Comparison of ENCODE assay signal across 1 cellular context in the genomic region with DNA sequence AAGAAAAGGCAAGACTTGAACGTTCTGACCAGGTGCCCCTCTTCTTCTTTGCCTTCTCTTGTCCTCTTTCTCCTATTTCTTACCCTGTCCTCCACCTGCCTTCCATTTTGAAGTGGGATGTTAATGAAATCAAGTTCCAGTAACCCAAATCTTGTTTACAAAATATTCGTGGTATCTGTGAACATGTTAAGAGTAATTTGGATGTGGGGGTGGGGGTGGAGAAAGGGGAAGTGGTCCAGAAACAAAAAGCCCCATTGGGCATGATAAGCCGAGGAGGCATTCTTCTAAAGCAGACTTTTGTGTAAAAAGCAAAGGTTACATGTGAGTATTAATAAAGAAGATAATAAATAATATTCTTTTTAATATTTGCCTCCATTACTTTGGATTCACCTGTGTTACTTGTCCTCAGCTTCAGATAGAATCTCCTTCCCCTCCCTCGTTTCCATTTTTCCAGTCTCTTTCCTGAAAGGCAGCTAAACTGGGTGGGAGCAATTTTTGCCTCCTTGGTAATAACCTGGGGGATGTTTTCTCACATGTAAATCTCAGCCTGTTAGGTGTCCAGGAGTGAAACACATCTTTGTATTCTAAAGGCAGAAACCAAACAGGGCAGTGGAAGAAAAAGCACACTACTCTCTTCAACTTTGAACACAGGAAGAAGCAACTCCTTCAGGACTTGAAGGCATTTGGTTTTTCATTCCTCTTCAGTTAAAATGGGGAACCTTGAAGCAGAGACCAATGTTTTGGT.
TF ChIP-seq lines count a peak whose summit lies in the region.

No MANE protein-coding gene starts in this region.

TF ChIP-seq in GM23338, 12 proteins besides CTCF, POLR2A, EP300 and RAD21 (continued from another document):
- TF ChIP-seq, protein P1, sequence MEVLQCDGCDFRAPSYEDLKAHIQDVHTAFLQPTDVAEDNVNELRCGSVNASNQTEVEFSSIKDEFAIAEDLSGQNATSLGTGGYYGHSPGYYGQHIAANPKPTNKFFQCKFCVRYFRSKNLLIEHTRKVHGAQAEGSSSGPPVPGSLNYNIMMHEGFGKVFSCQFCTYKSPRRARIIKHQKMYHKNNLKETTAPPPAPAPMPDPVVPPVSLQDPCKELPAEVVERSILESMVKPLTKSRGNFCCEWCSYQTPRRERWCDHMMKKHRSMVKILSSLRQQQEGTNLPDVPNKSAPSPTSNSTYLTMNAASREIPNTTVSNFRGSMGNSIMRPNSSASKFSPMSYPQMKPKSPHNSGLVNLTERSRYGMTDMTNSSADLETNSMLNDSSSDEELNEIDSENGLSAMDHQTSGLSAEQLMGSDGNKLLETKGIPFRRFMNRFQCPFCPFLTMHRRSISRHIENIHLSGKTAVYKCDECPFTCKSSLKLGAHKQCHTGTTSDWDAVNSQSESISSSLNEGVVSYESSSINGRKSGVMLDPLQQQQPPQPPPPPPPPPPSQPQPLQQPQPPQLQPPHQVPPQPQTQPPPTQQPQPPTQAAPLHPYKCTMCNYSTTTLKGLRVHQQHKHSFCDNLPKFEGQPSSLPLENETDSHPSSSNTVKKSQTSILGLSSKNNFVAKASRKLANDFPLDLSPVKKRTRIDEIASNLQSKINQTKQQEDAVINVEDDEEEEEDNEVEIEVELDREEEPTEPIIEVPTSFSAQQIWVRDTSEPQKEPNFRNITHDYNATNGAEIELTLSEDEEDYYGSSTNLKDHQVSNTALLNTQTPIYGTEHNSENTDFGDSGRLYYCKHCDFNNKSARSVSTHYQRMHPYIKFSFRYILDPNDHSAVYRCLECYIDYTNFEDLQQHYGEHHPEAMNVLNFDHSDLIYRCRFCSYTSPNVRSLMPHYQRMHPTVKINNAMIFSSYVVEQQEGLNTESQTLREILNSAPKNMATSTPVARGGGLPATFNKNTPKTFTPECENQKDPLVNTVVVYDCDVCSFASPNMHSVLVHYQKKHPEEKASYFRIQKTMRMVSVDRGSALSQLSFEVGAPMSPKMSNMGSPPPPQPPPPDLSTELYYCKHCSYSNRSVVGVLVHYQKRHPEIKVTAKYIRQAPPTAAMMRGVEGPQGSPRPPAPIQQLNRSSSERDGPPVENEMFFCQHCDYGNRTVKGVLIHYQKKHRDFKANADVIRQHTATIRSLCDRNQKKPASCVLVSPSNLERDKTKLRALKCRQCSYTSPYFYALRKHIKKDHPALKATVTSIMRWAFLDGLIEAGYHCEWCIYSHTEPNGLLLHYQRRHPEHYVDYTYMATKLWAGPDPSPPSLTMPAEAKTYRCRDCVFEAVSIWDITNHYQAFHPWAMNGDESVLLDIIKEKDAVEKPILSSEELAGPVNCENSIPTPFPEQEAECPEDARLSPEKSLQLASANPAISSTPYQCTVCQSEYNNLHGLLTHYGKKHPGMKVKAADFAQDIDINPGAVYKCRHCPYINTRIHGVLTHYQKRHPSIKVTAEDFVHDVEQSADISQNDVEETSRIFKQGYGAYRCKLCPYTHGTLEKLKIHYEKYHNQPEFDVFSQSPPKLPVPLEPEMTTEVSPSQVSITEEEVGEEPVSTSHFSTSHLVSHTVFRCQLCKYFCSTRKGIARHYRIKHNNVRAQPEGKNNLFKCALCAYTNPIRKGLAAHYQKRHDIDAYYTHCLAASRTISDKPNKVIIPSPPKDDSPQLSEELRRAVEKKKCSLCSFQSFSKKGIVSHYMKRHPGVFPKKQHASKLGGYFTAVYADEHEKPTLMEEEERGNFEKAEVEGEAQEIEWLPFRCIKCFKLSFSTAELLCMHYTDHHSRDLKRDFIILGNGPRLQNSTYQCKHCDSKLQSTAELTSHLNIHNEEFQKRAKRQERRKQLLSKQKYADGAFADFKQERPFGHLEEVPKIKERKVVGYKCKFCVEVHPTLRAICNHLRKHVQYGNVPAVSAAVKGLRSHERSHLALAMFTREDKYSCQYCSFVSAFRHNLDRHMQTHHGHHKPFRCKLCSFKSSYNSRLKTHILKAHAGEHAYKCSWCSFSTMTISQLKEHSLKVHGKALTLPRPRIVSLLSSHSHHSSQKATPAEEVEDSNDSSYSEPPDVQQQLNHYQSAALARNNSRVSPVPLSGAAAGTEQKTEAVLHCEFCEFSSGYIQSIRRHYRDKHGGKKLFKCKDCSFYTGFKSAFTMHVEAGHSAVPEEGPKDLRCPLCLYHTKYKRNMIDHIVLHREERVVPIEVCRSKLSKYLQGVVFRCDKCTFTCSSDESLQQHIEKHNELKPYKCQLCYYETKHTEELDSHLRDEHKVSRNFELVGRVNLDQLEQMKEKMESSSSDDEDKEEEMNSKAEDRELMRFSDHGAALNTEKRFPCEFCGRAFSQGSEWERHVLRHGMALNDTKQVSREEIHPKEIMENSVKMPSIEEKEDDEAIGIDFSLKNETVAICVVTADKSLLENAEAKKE (CRISPR knock-in tag; IDR thresholded peaks at IDR 0.05) = no peak
- TF ChIP-seq, protein P2, sequence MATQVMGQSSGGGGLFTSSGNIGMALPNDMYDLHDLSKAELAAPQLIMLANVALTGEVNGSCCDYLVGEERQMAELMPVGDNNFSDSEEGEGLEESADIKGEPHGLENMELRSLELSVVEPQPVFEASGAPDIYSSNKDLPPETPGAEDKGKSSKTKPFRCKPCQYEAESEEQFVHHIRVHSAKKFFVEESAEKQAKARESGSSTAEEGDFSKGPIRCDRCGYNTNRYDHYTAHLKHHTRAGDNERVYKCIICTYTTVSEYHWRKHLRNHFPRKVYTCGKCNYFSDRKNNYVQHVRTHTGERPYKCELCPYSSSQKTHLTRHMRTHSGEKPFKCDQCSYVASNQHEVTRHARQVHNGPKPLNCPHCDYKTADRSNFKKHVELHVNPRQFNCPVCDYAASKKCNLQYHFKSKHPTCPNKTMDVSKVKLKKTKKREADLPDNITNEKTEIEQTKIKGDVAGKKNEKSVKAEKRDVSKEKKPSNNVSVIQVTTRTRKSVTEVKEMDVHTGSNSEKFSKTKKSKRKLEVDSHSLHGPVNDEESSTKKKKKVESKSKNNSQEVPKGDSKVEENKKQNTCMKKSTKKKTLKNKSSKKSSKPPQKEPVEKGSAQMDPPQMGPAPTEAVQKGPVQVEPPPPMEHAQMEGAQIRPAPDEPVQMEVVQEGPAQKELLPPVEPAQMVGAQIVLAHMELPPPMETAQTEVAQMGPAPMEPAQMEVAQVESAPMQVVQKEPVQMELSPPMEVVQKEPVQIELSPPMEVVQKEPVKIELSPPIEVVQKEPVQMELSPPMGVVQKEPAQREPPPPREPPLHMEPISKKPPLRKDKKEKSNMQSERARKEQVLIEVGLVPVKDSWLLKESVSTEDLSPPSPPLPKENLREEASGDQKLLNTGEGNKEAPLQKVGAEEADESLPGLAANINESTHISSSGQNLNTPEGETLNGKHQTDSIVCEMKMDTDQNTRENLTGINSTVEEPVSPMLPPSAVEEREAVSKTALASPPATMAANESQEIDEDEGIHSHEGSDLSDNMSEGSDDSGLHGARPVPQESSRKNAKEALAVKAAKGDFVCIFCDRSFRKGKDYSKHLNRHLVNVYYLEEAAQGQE (IDR thresholded peaks at IDR 0.05; ENCODE audit: unreplicated experiment) = no peak
- TF ChIP-seq EZH2phosphoT487 (IDR thresholded peaks at IDR 0.05; ENCODE audit: unreplicated experiment) = no peak
- TF ChIP-seq ZNF114 (CRISPR knock-in tag; IDR thresholded peaks at IDR 0.05) = no peak
- TF ChIP-seq JUNB (IDR thresholded peaks at IDR 0.05; ENCODE audit: unreplicated experiment) = no peak
